ENCODE assay signal across 16 cellular contexts in genomic region chr12:109890620-109891019, GRCh38. TPM values are rescaled to one million over a fixed set of nuclear protein-coding genes. Genes with fewer than 3 reads are reported as not detected.
"Had no signal": no experiment of that assay in that cellular context is flagged by ENCODE, and none has a peak within 500 bp of the region (broad histone marks: within the 10 kb centered on the region; RNA-seq: fewer than 3 reads in every experiment).

No MANE protein-coding gene starts in this region.

- H3K27ac ChIP-seq: body of pancreas, sigmoid colon, VCaP had no signal

- H3K27me3 ChIP-seq: body of pancreas had no signal

- H3K27ac Mint-ChIP-seq: activated T-helper 2 cell treated with anti-CD3 and anti-CD28 coated beads, Interferon-gamma antibody, Interleukin-2, Interleukin-4, amounts not matched to agents 10 μg/mL and 5 μg/mL and 100 μg/mL, durations not matched to agents 14 hours and 24 hours and 36 hours; progenitor cell of endocrine pancreas had no signal

- H3K27me3 Mint-ChIP-seq: activated CD4-positive, alpha-beta memory T cell treated with anti-CD3 and anti-CD28 coated beads for 36 hours; activated naive CD4-positive, alpha-beta T cell treated with anti-CD3 and anti-CD28 coated beads, Interleukin-2, amount 50 U/mL, for 24 hours; naive B cell; T-cell had no signal

- H3K9me3 ChIP-seq: body of pancreas, sigmoid colon had no signal

- DNase-seq: activated CD4-positive, alpha-beta memory T cell treated with anti-CD3 and anti-CD28 coated beads for 36 hours; body of pancreas; central memory CD4-positive, alpha-beta T cell; cortex of kidney; effector memory CD4-positive, alpha-beta T cell; left colon; naive B cell; sigmoid colon; stimulated activated CD4-positive, alpha-beta T cell treated with anti-CD3 and anti-CD28 coated beads, Interleukin-12 subunit alpha, Interleukin-12 subunit beta, amount 100 ng/mL, for 4 hours; stimulated activated naive CD4-positive, alpha-beta T cell treated with Interleukin-2 at 50 U/mL for 16 hours; T-cell; T1000 had no signal

- H3K4me3 ChIP-seq: body of pancreas, sigmoid colon had no signal

- H3K36me3 Mint-ChIP-seq: activated CD4-positive, alpha-beta memory T cell treated with anti-CD3 and anti-CD28 coated beads for 36 hours; activated naive CD4-positive, alpha-beta T cell treated with anti-CD3 and anti-CD28 coated beads, Interleukin-2, amount 50 U/mL, for 24 hours; naive B cell; T-cell had no signal

- H3K9me3 Mint-ChIP-seq: activated CD4-positive, alpha-beta memory T cell treated with anti-CD3 and anti-CD28 coated beads for 36 hours; activated naive CD4-positive, alpha-beta T cell treated with anti-CD3 and anti-CD28 coated beads, Interleukin-2, amount 50 U/mL, for 24 hours; activated T-helper 2 cell treated with anti-CD3 and anti-CD28 coated beads, Interferon-gamma antibody, Interleukin-2, Interleukin-4, amounts not matched to agents 10 μg/mL and 5 μg/mL and 100 μg/mL, durations not matched to agents 14 hours and 24 hours and 36 hours; naive B cell; T-cell had no signal

- H3K4me3 Mint-ChIP-seq: activated CD4-positive, alpha-beta memory T cell treated with anti-CD3 and anti-CD28 coated beads for 36 hours; activated naive CD4-positive, alpha-beta T cell treated with anti-CD3 and anti-CD28 coated beads, Interleukin-2, amount 50 U/mL, for 24 hours had no signal

- ATAC-seq: left colon, T-cell had no signal

- H3K4me1 ChIP-seq: body of pancreas, sigmoid colon had no signal

- H3K36me3 ChIP-seq: sigmoid colon had no signal

RNA-seq across cellular contexts. Expression of gene TRPV4, which starts 57.4 kb away (rescaled TPM):
- total RNA-seq: activated CD4-positive, alpha-beta memory T cell treated with anti-CD3 and anti-CD28 coated beads for 36 hours; activated T-helper 2 cell treated with anti-CD3 and anti-CD28 coated beads, Interferon-gamma antibody, Interleukin-2, Interleukin-4, amounts not matched to agents 10 μg/mL and 5 μg/mL and 100 μg/mL, durations not matched to agents 14 hours and 24 hours and 36 hours; T-cell had no signal
